22 cellular contexts compared by ENCODE assay signal in the genomic region with DNA sequence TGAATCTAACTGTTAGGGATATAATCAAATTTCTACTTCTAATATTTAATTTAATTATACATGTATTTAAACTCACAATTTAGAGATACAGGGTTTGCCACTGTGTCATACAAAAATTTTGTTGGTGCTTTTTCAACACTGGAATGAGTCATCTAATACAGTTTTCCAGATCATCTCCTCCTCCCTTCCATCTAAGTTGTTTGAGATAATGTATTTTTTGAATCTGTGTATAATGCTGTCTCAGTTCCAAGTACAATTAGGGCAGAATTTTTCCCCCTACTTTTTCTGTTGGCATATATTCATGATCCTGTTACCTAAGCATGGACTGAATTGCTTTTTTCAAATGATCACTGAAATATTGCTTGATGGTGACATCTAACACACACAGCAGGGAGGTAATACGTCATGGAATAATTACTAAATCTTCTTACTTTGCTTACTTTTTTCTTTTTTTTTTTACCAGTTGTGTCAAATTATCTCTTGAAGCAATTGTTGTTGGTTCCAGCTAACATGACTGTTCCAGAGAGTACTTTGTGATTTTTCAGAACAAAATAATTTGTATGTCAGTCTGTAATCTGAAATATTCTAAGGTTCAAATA.
A peak's percentile ranks its signal among the peaks of the same experiment; 100 is the strongest.
DNase-seq lines count a peak whose midpoint lies in the region; ATAC-seq, FAIRE-seq and TF ChIP-seq lines count a peak whose summit lies in the region.
"Had no signal": no experiment of that assay in that cellular context is flagged by ENCODE, and none has a peak within 500 bp of the region (broad histone marks: within the 10 kb centered on the region; RNA-seq: fewer than 3 reads in every experiment).

No MANE protein-coding gene starts in this region.

- peak; percentile 93 for FAIRE-seq in islet of Langerhans (lab: Jason Lieb, UNC)
- FAIRE-seq: keratinocyte had no signal

- POLR2A ChIA-PET in HEK293T (lab: Yijun Ruan, JAX), result no interaction called here

- H3K9me3 Mint-ChIP-seq in activated T-helper 17 cell treated with anti-CD3 and anti-CD28 coated beads, Interleukin-2, amount 50 U/mL, for 72 hours, result peaks cover 6% of the 10 kb centered on the region
- H3K9me3 Mint-ChIP-seq: dendritic cell treated with granulocyte-macrophage colony-stimulating factor and Interleukin-4, amounts not matched to agents 40 ng/mL and 50 ng/mL, for 4 days; natural killer cell had no signal

- no peak overlapping the region for H3K27ac Mint-ChIP-seq in activated T-helper 17 cell treated with anti-CD3 and anti-CD28 coated beads, Interleukin-2, amount 50 U/mL, for 72 hours
- H3K27ac Mint-ChIP-seq: dendritic cell treated with granulocyte-macrophage colony-stimulating factor and Interleukin-4, amounts not matched to agents 40 ng/mL and 50 ng/mL, for 4 days; natural killer cell had no signal

- ATAC-seq in HG02571 (IDR thresholded peaks at IDR 0.05; ENCODE audit: unreplicated experiment), result no peak
- ATAC-seq in activated T-helper 17 cell treated with anti-CD3 and anti-CD28 coated beads, Interleukin-2, amount 50 U/mL, for 72 hours (replicated peaks), result no peak
- ATAC-seq: body of pancreas, natural killer cell had no signal

- no peak overlapping the region for H3K4me3 ChIP-seq in cardiac fibroblast (replicated peaks in 1 of 2; ENCODE audit: low read depth in 2 of 2, low read length in 2 of 2)
- H3K4me3 ChIP-seq: body of pancreas, hepatocyte, skin epidermis, uterus had no signal

- H3K4me1 Mint-ChIP-seq in activated T-helper 17 cell treated with anti-CD3 and anti-CD28 coated beads, Interleukin-2, amount 50 U/mL, for 72 hours, result no peaks in the 10 kb centered on the region
- H3K4me1 Mint-ChIP-seq: natural killer cell had no signal

- H3K36me3 Mint-ChIP-seq in activated T-helper 17 cell treated with anti-CD3 and anti-CD28 coated beads, Interleukin-2, amount 50 U/mL, for 72 hours (ENCODE audit: low read depth), result no peaks in the 10 kb centered on the region
- H3K36me3 Mint-ChIP-seq: natural killer cell had no signal

- no peak overlapping the region for H3K4me3 Mint-ChIP-seq in activated T-helper 17 cell treated with anti-CD3 and anti-CD28 coated beads, Interleukin-2, amount 50 U/mL, for 72 hours
- H3K4me3 Mint-ChIP-seq: dendritic cell treated with granulocyte-macrophage colony-stimulating factor and Interleukin-4, amounts not matched to agents 40 ng/mL and 50 ng/mL, for 4 days; natural killer cell had no signal

- CTCF ChIA-PET in HEK293T (lab: Yijun Ruan, JAX), result interaction anchor here (0.6 kb wide), 1 partner anchor 319 kb away, joined by 3 read pairs; no protein-coding TSS in a partner anchor

- no peaks in the 10 kb centered on the region for H3K27me3 Mint-ChIP-seq in activated T-helper 17 cell treated with anti-CD3 and anti-CD28 coated beads, Interleukin-2, amount 50 U/mL, for 72 hours

- peak; percentile 13 for DNase-seq in Daoy (ENCODE audit: low read depth)
- DNase-seq in NCI-H69 (lab: John Stamatoyannopoulos, UW), result peak; percentile 2
- DNase-seq in cardiac fibroblast (ENCODE audit: low read depth in 2 of 2), result peak; percentile 46 to 50
- DNase-seq in NCI-H1092 treated with DMSO at 0.1 percent for 48 hours (lab: John Stamatoyannopoulos, UW), result no peak
- no peak for DNase-seq in HEK293T (ENCODE audit: extremely low spot score)
- DNase-seq: activated CD4-positive, alpha-beta T cell treated with anti-CD3 and anti-CD28 coated beads for 48 hours; activated CD8-positive, alpha-beta memory T cell treated with anti-CD3 and anti-CD28 coated beads, Interleukin-2, amount 50 U/mL, for 4 hours; activated gamma-delta T cell; body of pancreas; erythroblast; natural killer cell; NCI-H1105; NCI-H774; stimulated activated CD4-positive, alpha-beta T cell treated with anti-CD3 and anti-CD28 coated beads, Interleukin-4, amount 100 ng/mL, for 4 hours; uterus had no signal

- TF ChIP-seq CTCF in cardiac fibroblast (IDR thresholded peaks at IDR 0.05; ENCODE audit: low read depth, low read length), result no peak

TF ChIP-seq in HEK293T, 16 proteins besides CTCF, POLR2A, EP300 and RAD21:
- no peak for TF ChIP-seq FOXK2 (IDR thresholded peaks at IDR 0.05)
- TF ChIP-seq L3MBTL2 (conservative IDR thresholded peaks at IDR 0.05), result no peak
- no peak for TF ChIP-seq CTBP1 (IDR thresholded peaks at IDR 0.05; ENCODE audit: borderline replicate concordance)
- TF ChIP-seq LEF1 (IDR thresholded peaks at IDR 0.05; ENCODE audit: borderline replicate concordance), result no peak
- TF ChIP-seq, protein P1, sequence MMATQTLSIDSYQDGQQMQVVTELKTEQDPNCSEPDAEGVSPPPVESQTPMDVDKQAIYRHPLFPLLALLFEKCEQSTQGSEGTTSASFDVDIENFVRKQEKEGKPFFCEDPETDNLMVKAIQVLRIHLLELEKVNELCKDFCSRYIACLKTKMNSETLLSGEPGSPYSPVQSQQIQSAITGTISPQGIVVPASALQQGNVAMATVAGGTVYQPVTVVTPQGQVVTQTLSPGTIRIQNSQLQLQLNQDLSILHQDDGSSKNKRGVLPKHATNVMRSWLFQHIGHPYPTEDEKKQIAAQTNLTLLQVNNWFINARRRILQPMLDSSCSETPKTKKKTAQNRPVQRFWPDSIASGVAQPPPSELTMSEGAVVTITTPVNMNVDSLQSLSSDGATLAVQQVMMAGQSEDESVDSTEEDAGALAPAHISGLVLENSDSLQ (IDR thresholded peaks at IDR 0.05), result no peak
- no peak for TF ChIP-seq FOXM1 (IDR thresholded peaks at IDR 0.05; ENCODE audit: borderline replicate concordance)
- no peak for TF ChIP-seq NFRKB (IDR thresholded peaks at IDR 0.05)
- TF ChIP-seq BHLHE40 (IDR thresholded peaks at IDR 0.05; ENCODE audit: borderline replicate concordance), result no peak
- no peak for TF ChIP-seq FOXA1 (IDR thresholded peaks at IDR 0.05)
- no peak for TF ChIP-seq TARDBP (IDR thresholded peaks at IDR 0.05)
- no peak for TF ChIP-seq SUZ12 (IDR thresholded peaks at IDR 0.05)
- no peak for TF ChIP-seq SP1 (IDR thresholded peaks at IDR 0.05)
- TF ChIP-seq ARNT (IDR thresholded peaks at IDR 0.05), result no peak
- no peak for TF ChIP-seq HDGF (IDR thresholded peaks at IDR 0.05; ENCODE audit: borderline replicate concordance)
- no peak for TF ChIP-seq ELF4 (IDR thresholded peaks at IDR 0.05)

Comparison
In these comparisons a context has a peak if more than half of its experiments do, and no peak if none do; other contexts are left out.
1. DNase-seq: peak in Daoy (single experiment), NCI-H69 (single experiment) and cardiac fibroblast (2 of 2); none in NCI-H1092 treated with DMSO at 0.1 percent for 48 hours (single experiment) and HEK293T (single experiment).